Comparison of ENCODE assay signal across 1 cellular context in genomic region chr3:129399145-129399894, GRCh38.
A peak's percentile ranks its signal among the peaks of the same experiment; 100 is the strongest.
TF ChIP-seq lines count a peak whose summit lies in the region.

No MANE protein-coding gene starts in this region.

TF ChIP-seq in H1, 55 proteins besides CTCF, POLR2A, EP300 and RAD21 (continued from another document):
- TF ChIP-seq EZH2 (IDR thresholded peaks at IDR 0.05; ENCODE audit: low read depth, low read length, severe bottlenecking) = no peak
- no peak; the same call in 1 of the 2 replicates for TF ChIP-seq GTF2F1 (IDR thresholded peaks at IDR 0.05; ENCODE audit: borderline replicate concordance, low read depth, low read length)
- TF ChIP-seq, protein P1, sequence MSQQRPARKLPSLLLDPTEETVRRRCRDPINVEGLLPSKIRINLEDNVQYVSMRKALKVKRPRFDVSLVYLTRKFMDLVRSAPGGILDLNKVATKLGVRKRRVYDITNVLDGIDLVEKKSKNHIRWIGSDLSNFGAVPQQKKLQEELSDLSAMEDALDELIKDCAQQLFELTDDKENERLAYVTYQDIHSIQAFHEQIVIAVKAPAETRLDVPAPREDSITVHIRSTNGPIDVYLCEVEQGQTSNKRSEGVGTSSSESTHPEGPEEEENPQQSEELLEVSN (IDR thresholded peaks at IDR 0.05) = no peak
- TF ChIP-seq RNF2 (IDR thresholded peaks at IDR 0.05; ENCODE audit: borderline replicate concordance, low read depth, low read length, missing control alignments, poor library complexity, severe bottlenecking) = no peak
- no peak for TF ChIP-seq TAF7 (optimal IDR thresholded peaks at IDR 0.05; ENCODE audit: borderline replicate concordance, low read depth, low read length)
- peak; percentile 52 for TF ChIP-seq SIX5 (IDR thresholded peaks at IDR 0.05; ENCODE audit: low read depth, low read length)
- TF ChIP-seq BACH1 (IDR thresholded peaks at IDR 0.05; ENCODE audit: low read length) = no peak
- no peak for TF ChIP-seq CTBP2 (IDR thresholded peaks at IDR 0.05; ENCODE audit: borderline replicate concordance, insufficient read depth, insufficient read length, low read length)
- TF ChIP-seq EGR1 (IDR thresholded peaks at IDR 0.05; ENCODE audit: borderline replicate concordance, low read depth, low read length) = peak; percentile 89
- no peak for TF ChIP-seq NRF1 (IDR thresholded peaks at IDR 0.05; ENCODE audit: low read depth, low read length)
- no peak for TF ChIP-seq HDAC2 (IDR thresholded peaks at IDR 0.05; ENCODE audit: borderline replicate concordance in 1 of 2, low read depth in 2 of 2, low read length in 2 of 2)
- TF ChIP-seq ASH2L (IDR thresholded peaks at IDR 0.05; ENCODE audit: low read length) = peak; percentile 73
- TF ChIP-seq SAP30 (IDR thresholded peaks at IDR 0.05; ENCODE audit: insufficient read depth, insufficient replicate concordance, low read length) = no peak
- TF ChIP-seq MAX (IDR thresholded peaks at IDR 0.05) = peak; percentile 10; the same call in 1 of the 2 replicates
- no peak for TF ChIP-seq FOSL1 (IDR thresholded peaks at IDR 0.05; ENCODE audit: insufficient read depth, low read depth, low read length)
- TF ChIP-seq KDM4A (IDR thresholded peaks at IDR 0.05; ENCODE audit: low read depth, low read length, severe bottlenecking) = peak; percentile 48
- TF ChIP-seq PHF8 (conservative IDR thresholded peaks at IDR 0.05; ENCODE audit: low read depth, low read length) = 0 out of 2 replicates have a peak, but pooled peaks have one; percentile 49
- TF ChIP-seq CBX5 (IDR thresholded peaks at IDR 0.05; ENCODE audit: low read depth, low read length) = no peak
- TF ChIP-seq BCL11A (IDR thresholded peaks at IDR 0.05; ENCODE audit: low read depth in 2 of 2, low read length in 2 of 2) = no peak
- no peak for TF ChIP-seq USF2 (IDR thresholded peaks at IDR 0.05; ENCODE audit: low read length)
- no peak for TF ChIP-seq CBX8 (IDR thresholded peaks at IDR 0.05; ENCODE audit: borderline replicate concordance, low read depth, low read length)
- TF ChIP-seq CEBPB (IDR thresholded peaks at IDR 0.05; ENCODE audit: low read depth, low read length) = no peak
- no peak for TF ChIP-seq BRCA1 (IDR thresholded peaks at IDR 0.05; ENCODE audit: low read depth, low read length)
- TF ChIP-seq ATF2 (IDR thresholded peaks at IDR 0.05; ENCODE audit: low read length) = no peak
- TF ChIP-seq RBBP5 (IDR thresholded peaks at IDR 0.05; ENCODE audit: borderline replicate concordance, low read depth, low read length) = no peak
- TF ChIP-seq SP4 (IDR thresholded peaks at IDR 0.05; ENCODE audit: low read length) = no peak
- no peak for TF ChIP-seq RFX5 (IDR thresholded peaks at IDR 0.05; ENCODE audit: borderline replicate concordance, low read depth, low read length)
- TF ChIP-seq YY1 (IDR thresholded peaks at IDR 0.05; ENCODE audit: low read depth, low read length) = 0 out of 2 replicates have a peak, but pooled peaks have one; percentile 39
- TF ChIP-seq JUN (IDR thresholded peaks at IDR 0.05; ENCODE audit: low read depth, low read length) = no peak
- TF ChIP-seq NANOG (IDR thresholded peaks at IDR 0.05; ENCODE audit: insufficient read depth, low read depth, low read length, poor library complexity, severe bottlenecking) = no peak
- no peak for TF ChIP-seq HDAC6 (IDR thresholded peaks at IDR 0.05; ENCODE audit: low read depth, low read length)
- no peak for TF ChIP-seq RXRA (IDR thresholded peaks at IDR 0.05; ENCODE audit: insufficient read depth, low read depth, low read length)
- TF ChIP-seq CHD1 (IDR thresholded peaks at IDR 0.05; ENCODE audit: low read depth, low read length) = no peak
- TF ChIP-seq ATF3 (IDR thresholded peaks at IDR 0.05; ENCODE audit: insufficient read depth, low read depth, low read length) = no peak
- no peak for TF ChIP-seq POLR2AphosphoS5 (IDR thresholded peaks at IDR 0.05; ENCODE audit: low read depth, low read length)
- no peak for TF ChIP-seq CHD2 (IDR thresholded peaks at IDR 0.05; ENCODE audit: low read length)
- no peak for TF ChIP-seq MAFK (IDR thresholded peaks at IDR 0.05; ENCODE audit: low read depth, low read length)
- 0 out of 2 replicates have a peak, but pooled peaks have one; percentile 7 for TF ChIP-seq SP1 (IDR thresholded peaks at IDR 0.05; ENCODE audit: low read depth, low read length)
- TF ChIP-seq CHD7 (IDR thresholded peaks at IDR 0.05; ENCODE audit: insufficient replicate concordance, low read length) = no peak
- no peak for TF ChIP-seq SP2 (IDR thresholded peaks at IDR 0.05; ENCODE audit: low read length)
- peak; percentile 90 for TF ChIP-seq GABPA (IDR thresholded peaks at IDR 0.05; ENCODE audit: borderline replicate concordance, insufficient read depth, low read length)
- no peak for TF ChIP-seq KDM5A (IDR thresholded peaks at IDR 0.05; ENCODE audit: low read length)
- no peak for TF ChIP-seq CREB1 (IDR thresholded peaks at IDR 0.05)
- TF ChIP-seq SRF (IDR thresholded peaks at IDR 0.05; ENCODE audit: low read depth, low read length) = 0 out of 2 replicates have a peak, but pooled peaks have one; percentile 18
